In the genomic region with DNA sequence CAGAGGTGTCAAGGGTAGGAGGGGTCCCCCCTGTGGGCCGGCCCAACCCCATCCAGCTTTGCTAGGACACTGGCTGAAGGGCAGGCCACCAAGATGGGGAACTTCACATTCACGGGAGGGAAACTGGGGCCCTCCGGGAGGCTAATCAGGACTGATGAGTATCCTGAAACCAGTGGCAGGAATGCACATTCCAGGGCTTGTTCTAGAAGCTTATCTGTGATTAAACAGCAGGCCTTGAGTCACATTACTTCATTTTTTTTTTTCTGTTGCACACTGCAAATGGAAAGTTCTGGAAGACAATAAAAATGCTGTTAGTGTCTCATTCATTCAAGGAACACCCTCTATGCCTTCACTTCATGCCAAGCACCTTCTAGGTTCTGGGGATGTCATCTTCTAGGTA, we compare ENCODE assay signal across 32 cellular contexts. TPM values are rescaled to one million over a fixed set of nuclear protein-coding genes. Genes with fewer than 3 reads are reported as not detected.
"Had no signal": no experiment of that assay in that cellular context is flagged by ENCODE, and none has a peak within 500 bp of the region (broad histone marks: within the 10 kb centered on the region; RNA-seq: fewer than 3 reads in every experiment).

No MANE protein-coding gene starts in this region.

- H3K4me1 ChIP-seq: breast epithelium, colonic mucosa had no signal

- H3K27me3 ChIP-seq: breast epithelium, colonic mucosa, gastroesophageal sphincter, neutrophil, tibial nerve had no signal

- ATAC-seq: activated CD4-positive, CD25-positive, alpha-beta regulatory T cell treated with anti-CD3 and anti-CD28 coated beads, Interleukin-2, amount 50 U/mL, for 24 hours; gastroesophageal sphincter; left cardiac atrium; left ventricle myocardium superior; sciatic nerve had no signal

- DNase-seq: activated CD4-positive, alpha-beta memory T cell treated with anti-CD3 and anti-CD28 coated beads for 36 hours; activated CD4-positive, alpha-beta T cell treated with anti-CD3 and anti-CD28 coated beads, Interleukin-2, amount 10 ng/mL, durations not matched to agents 24 days and 14 days; activated CD8-positive, alpha-beta memory T cell treated with anti-CD3 and anti-CD28 coated beads, Interleukin-2, amount 50 U/mL, for 4 hours; activated gamma-delta T cell; activated naive CD4-positive, alpha-beta T cell treated with anti-CD3 and anti-CD28 coated beads, Interleukin-2, amount 10 ng/mL, durations not matched to agents 7 days and 5 days; activated T-cell treated with anti-CD3 and anti-CD28 coated beads, Interleukin-2, amount 50 U/mL, for 1 hour; central memory CD4-positive, alpha-beta T cell; colonic mucosa; effector CD8-positive, alpha-beta T cell; esophagus squamous epithelium; hippocampal formation; left cardiac atrium; left ventricle myocardium superior; mammary epithelial cell; naive B cell; nephron progenitor cell; small intestine; stimulated activated CD4-positive, alpha-beta T cell treated with anti-CD3 and anti-CD28 coated beads, Interleukin-2, amount 100 ng/mL, for 24 hours; stimulated activated naive CD4-positive, alpha-beta T cell treated with Interleukin-2 at 50 U/mL for 16 hours; T1000; WERI-Rb-1 had no signal

- H3K4me3 ChIP-seq: breast epithelium, colonic mucosa, esophagus squamous epithelium, gastroesophageal sphincter, tibial nerve had no signal

- H3K36me3 ChIP-seq: breast epithelium, colonic mucosa, WERI-Rb-1 had no signal

- H3K9me3 ChIP-seq: breast epithelium, colonic mucosa, esophagus squamous epithelium, gastroesophageal sphincter, neutrophil, tibial nerve had no signal

- H3K27ac ChIP-seq: breast epithelium, colonic mucosa, epithelial cell of prostate, esophagus squamous epithelium, gastroesophageal sphincter, neutrophil, tibial nerve, WERI-Rb-1 had no signal

RNA-seq across cellular contexts. Expression of a gene that starts 15.5 kb away (rescaled TPM):
- total RNA-seq: activated CD4-positive, alpha-beta memory T cell treated with anti-CD3 and anti-CD28 coated beads for 36 hours; activated CD4-positive, alpha-beta T cell treated with anti-CD3 and anti-CD28 coated beads, Interleukin-2, amount 10 ng/mL, durations not matched to agents 24 days and 14 days; activated CD8-positive, alpha-beta memory T cell treated with anti-CD3 and anti-CD28 coated beads for 36 hours; activated T-helper 1 cell treated with anti-CD3 and anti-CD28 coated beads, Interleukin-12 subunit alpha, Interleukin-12 subunit beta, Interleukin-2, Interleukin-4 antibody, amounts not matched to agents 30 ng/mL and 10 ng/mL and 1 ng/mL, durations not matched to agents 14 hours and 24 hours and 36 hours; dermis microvascular lymphatic vessel endothelial cell; mammary epithelial cell; osteocyte had no signal
